Comparison of ENCODE assay signal across 1 cellular context in the genomic region with DNA sequence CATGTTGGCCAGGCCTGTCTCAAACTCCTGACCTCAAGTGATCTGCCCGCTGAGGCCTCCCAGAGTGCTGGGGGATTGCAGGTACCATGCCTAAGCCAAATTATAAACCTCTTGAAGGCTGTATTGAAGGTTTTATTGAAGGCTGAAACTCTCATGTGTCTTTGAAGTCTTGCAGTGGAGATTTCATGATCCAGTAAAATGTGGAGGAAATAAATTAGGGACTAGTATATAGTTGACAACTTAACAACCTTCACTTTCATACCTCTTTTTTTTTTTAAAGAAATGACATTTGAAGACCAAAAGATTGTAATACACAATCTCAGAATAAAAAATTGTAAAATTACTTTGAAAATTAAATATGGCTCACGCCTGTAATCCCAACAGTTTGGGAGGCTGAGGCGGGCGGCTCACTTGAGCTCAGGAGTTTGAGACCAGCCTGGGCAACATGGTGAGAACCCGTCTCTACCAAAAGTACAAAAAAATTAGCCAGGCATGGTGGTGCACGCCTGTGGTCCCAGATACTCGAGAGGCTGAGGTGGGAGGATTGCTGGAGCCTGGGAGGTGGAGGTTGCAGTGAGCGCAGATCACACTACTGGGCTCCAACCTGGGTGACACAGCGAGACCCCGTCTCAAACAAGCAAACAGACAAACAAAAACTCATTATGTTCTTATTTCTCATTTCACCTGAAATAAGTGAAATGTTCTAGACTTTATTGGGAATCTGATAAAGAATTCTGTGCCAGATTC.
TF ChIP-seq lines count a peak whose summit lies in the region.

No MANE protein-coding gene starts in this region.

TF ChIP-seq in HepG2, 621 proteins besides CTCF, POLR2A, EP300 and RAD21:
- TF ChIP-seq ERF (CRISPR knock-in tag; IDR thresholded peaks at IDR 0.05): 0 out of 2 replicates have a peak, but pooled peaks have one; percentile 31
- TF ChIP-seq, protein P1, sequence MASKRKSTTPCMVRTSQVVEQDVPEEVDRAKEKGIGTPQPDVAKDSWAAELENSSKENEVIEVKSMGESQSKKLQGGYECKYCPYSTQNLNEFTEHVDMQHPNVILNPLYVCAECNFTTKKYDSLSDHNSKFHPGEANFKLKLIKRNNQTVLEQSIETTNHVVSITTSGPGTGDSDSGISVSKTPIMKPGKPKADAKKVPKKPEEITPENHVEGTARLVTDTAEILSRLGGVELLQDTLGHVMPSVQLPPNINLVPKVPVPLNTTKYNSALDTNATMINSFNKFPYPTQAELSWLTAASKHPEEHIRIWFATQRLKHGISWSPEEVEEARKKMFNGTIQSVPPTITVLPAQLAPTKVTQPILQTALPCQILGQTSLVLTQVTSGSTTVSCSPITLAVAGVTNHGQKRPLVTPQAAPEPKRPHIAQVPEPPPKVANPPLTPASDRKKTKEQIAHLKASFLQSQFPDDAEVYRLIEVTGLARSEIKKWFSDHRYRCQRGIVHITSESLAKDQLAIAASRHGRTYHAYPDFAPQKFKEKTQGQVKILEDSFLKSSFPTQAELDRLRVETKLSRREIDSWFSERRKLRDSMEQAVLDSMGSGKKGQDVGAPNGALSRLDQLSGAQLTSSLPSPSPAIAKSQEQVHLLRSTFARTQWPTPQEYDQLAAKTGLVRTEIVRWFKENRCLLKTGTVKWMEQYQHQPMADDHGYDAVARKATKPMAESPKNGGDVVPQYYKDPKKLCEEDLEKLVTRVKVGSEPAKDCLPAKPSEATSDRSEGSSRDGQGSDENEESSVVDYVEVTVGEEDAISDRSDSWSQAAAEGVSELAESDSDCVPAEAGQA (IDR thresholded peaks at IDR 0.05; ENCODE audit: low read depth): no peak
- TF ChIP-seq, protein P1 (CRISPR knock-in tag; IDR thresholded peaks at IDR 0.05; ENCODE audit: borderline replicate concordance): no peak
- TF ChIP-seq POGZ (CRISPR knock-in tag; IDR thresholded peaks at IDR 0.05): 0 out of 2 replicates have a peak, but pooled peaks have one; percentile 11
- TF ChIP-seq CREM (IDR thresholded peaks at IDR 0.05): 0 out of 2 replicates have a peak, but pooled peaks have one; percentile 6
- TF ChIP-seq CREM (CRISPR knock-in tag; IDR thresholded peaks at IDR 0.05): no peak
- TF ChIP-seq ZNF710 (CRISPR knock-in tag; IDR thresholded peaks at IDR 0.05; ENCODE audit: borderline replicate concordance): 0 out of 2 replicates have a peak, but pooled peaks have one; percentile 23
- no peak for TF ChIP-seq TBL1XR1 (IDR thresholded peaks at IDR 0.05; ENCODE audit: borderline replicate concordance, low read length, partially characterized antibody)
- TF ChIP-seq ZNF687 (CRISPR knock-in tag; IDR thresholded peaks at IDR 0.05): peak; percentile 44; the same call in 1 of the 2 replicates
- peak; percentile 35; the same call in 1 of the 2 replicates for TF ChIP-seq HDAC1 (CRISPR knock-in tag; IDR thresholded peaks at IDR 0.05)
- TF ChIP-seq ZNF546 (CRISPR knock-in tag; conservative IDR thresholded peaks at IDR 0.05): 0 out of 2 replicates have a peak, but pooled peaks have one; percentile 31
- TF ChIP-seq, protein P2, sequence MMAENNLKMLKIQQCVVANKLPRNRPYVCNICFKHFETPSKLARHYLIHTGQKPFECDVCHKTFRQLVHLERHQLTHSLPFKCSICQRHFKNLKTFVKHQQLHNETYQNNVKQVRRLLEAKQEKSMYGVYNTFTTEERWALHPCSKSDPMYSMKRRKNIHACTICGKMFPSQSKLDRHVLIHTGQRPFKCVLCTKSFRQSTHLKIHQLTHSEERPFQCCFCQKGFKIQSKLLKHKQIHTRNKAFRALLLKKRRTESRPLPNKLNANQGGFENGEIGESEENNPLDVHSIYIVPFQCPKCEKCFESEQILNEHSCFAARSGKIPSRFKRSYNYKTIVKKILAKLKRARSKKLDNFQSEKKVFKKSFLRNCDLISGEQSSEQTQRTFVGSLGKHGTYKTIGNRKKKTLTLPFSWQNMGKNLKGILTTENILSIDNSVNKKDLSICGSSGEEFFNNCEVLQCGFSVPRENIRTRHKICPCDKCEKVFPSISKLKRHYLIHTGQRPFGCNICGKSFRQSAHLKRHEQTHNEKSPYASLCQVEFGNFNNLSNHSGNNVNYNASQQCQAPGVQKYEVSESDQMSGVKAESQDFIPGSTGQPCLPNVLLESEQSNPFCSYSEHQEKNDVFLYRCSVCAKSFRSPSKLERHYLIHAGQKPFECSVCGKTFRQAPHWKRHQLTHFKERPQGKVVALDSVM (CRISPR knock-in tag; IDR thresholded peaks at IDR 0.05): peak; percentile 96
- TF ChIP-seq IKZF4 (CRISPR knock-in tag; IDR thresholded peaks at IDR 0.05; ENCODE audit: borderline replicate concordance, low read depth, not compliant biosample characterization): no peak
- TF ChIP-seq, protein P3, sequence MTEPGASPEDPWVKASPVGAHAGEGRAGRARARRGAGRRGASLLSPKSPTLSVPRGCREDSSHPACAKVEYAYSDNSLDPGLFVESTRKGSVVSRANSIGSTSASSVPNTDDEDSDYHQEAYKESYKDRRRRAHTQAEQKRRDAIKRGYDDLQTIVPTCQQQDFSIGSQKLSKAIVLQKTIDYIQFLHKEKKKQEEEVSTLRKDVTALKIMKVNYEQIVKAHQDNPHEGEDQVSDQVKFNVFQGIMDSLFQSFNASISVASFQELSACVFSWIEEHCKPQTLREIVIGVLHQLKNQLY (CRISPR knock-in tag; IDR thresholded peaks at IDR 0.05): no peak
- 0 out of 2 replicates have a peak, but pooled peaks have one; percentile 21 for TF ChIP-seq MED1 (CRISPR knock-in tag; IDR thresholded peaks at IDR 0.05)
- peak; percentile 47; the same call in 1 of the 2 replicates for TF ChIP-seq NFKB2 (CRISPR knock-in tag; IDR thresholded peaks at IDR 0.05; ENCODE audit: borderline replicate concordance)
- TF ChIP-seq, protein P4, sequence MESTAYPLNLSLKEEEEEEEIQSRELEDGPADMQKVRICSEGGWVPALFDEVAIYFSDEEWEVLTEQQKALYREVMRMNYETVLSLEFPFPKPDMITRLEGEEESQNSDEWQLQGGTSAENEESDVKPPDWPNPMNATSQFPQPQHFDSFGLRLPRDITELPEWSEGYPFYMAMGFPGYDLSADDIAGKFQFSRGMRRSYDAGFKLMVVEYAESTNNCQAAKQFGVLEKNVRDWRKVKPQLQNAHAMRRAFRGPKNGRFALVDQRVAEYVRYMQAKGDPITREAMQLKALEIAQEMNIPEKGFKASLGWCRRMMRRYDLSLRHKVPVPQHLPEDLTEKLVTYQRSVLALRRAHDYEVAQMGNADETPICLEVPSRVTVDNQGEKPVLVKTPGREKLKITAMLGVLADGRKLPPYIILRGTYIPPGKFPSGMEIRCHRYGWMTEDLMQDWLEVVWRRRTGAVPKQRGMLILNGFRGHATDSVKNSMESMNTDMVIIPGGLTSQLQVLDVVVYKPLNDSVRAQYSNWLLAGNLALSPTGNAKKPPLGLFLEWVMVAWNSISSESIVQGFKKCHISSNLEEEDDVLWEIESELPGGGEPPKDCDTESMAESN (CRISPR knock-in tag; conservative IDR thresholded peaks at IDR 0.05): 0 out of 2 replicates have a peak, but pooled peaks have one; percentile 33
TF ChIP-seq in HepG2: peak in this region for 11.
